In the genomic region with DNA sequence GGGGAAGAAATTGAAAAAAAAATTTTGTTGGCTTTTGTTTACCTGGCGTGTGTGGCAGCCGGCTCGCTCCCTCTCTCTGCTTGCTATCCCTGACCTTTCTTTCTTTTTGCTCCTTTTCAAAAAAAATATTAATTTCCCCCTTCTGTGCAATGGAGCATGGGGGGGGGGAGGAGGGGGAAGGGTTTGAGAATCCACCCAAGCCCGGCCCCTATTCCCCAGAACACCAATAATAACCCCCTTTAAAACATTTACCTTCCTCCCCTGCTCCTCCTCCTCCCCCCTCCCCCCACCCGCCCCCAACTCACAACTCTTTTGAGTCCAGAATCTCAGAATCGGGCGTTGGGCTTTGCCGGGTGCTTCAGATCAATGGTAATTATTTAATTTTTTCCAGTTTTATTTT, we compare ENCODE assay signal across 9 cellular contexts. TPM values are rescaled to one million over a fixed set of nuclear protein-coding genes. Genes with fewer than 3 reads are reported as not detected.
DNase-seq lines count a peak whose midpoint lies in the region; ATAC-seq and TF ChIP-seq lines count a peak whose summit lies in the region.
"Had no signal": no experiment of that assay in that cellular context is flagged by ENCODE, and none has a peak within 500 bp of the region (broad histone marks: within the 10 kb centered on the region; RNA-seq: fewer than 3 reads in every experiment).

No MANE protein-coding gene starts in this region.

- peaks cover 79% of the 10 kb centered on the region for H4K20me1 ChIP-seq in BLaER1

- H3K9me3 ChIP-seq in BLaER1 = no peaks in the 10 kb centered on the region
- no peaks in the 10 kb centered on the region for H3K9me3 ChIP-seq in naive thymus-derived CD4-positive, alpha-beta T cell (ENCODE audit: control insufficient read depth in 2 of 3, low read length in 3 of 3)

- peaks cover 37% of the 10 kb centered on the region for H3K36me3 ChIP-seq in BLaER1
- H3K36me3 ChIP-seq in brain microvascular endothelial cell (replicated peaks) = no peaks in the 10 kb centered on the region
- no peaks in the 10 kb centered on the region for H3K36me3 ChIP-seq in naive thymus-derived CD4-positive, alpha-beta T cell (ENCODE audit: control insufficient read depth in 2 of 3, insufficient read depth in 3 of 3, low read length in 3 of 3)

- peaks cover 38% of the 10 kb centered on the region for H3K27me3 ChIP-seq in BLaER1
- H3K27me3 ChIP-seq in brain microvascular endothelial cell (replicated peaks) = no peaks in the 10 kb centered on the region
- H3K27me3 ChIP-seq in naive thymus-derived CD4-positive, alpha-beta T cell (ENCODE audit: control insufficient read depth in 2 of 2, insufficient read depth in 2 of 2, low read length in 2 of 2) = peaks cover 3 to 5% of the 10 kb centered on the region in 2 donors

- H3K9ac ChIP-seq in BLaER1 = peak overlapping the region; percentile 83; the same call in 1 of the 2 replicates

- no peak for ATAC-seq in naive thymus-derived CD4-positive, alpha-beta T cell
- ATAC-seq in GM18907 (IDR thresholded peaks at IDR 0.05; ENCODE audit: unreplicated experiment) = no peak

- H3K4me3 ChIP-seq in BLaER1 = peak overlapping the region; percentile 66
- H3K4me3 ChIP-seq in LNCaP clone FGC (ENCODE audit: low read depth, low read length) = peak overlapping the region; percentile 60
- H3K4me3 ChIP-seq in brain microvascular endothelial cell (ENCODE audit: low read depth, low read length) = peak overlapping the region; percentile 55
- no peak overlapping the region for H3K4me3 ChIP-seq in naive thymus-derived CD4-positive, alpha-beta T cell (ENCODE audit: low read length)

- DNase-seq in LNCaP clone FGC (ENCODE audit: low read depth) (no peak), brain microvascular endothelial cell (no peak), NOMO-1 treated with DMSO at 0.1 percent for 48 hours (lab: John Stamatoyannopoulos, UW; ENCODE audit: unreplicated experiment) (no peak), HuH-7 (ENCODE audit: low spot score) (no peak), GDM1 (lab: John Stamatoyannopoulos, UW) (no peak)
- DNase-seq in naive thymus-derived CD4-positive, alpha-beta T cell = no peak
- DNase-seq: NCI-H1048 had no signal

- peaks cover 0 to 22% (median 20%) of the 10 kb centered on the region in 5 donors for H3K36me3 Mint-ChIP-seq in naive thymus-derived CD4-positive, alpha-beta T cell

- POLR2A ChIA-PET in naive thymus-derived CD4-positive, alpha-beta T cell (lab: Charles Lee) = no interaction called here

- H3K27ac ChIP-seq in BLaER1 (peak overlapping the region; percentile 89; the same call in 1 of the 2 replicates), brain microvascular endothelial cell (no peak overlapping the region)
- no peak overlapping the region for H3K27ac ChIP-seq in naive thymus-derived CD4-positive, alpha-beta T cell (ENCODE audit: low read depth, low read length)

- H3K4me2 ChIP-seq in BLaER1 = peak overlapping the region; percentile 98

- H3K9me3 Mint-ChIP-seq in naive thymus-derived CD4-positive, alpha-beta T cell = peaks cover 0 to 1% (median 0%) of the 10 kb centered on the region in 11 donors

- H3K4me1 Mint-ChIP-seq in naive thymus-derived CD4-positive, alpha-beta T cell = peaks cover 6 to 35% (median 22%) of the 10 kb centered on the region in 7 donors

- intact Hi-C loops in naive thymus-derived CD4-positive, alpha-beta T cell (cut with micrococcal nuclease) = no loop called here

- peaks cover 86% of the 10 kb centered on the region for H3K4me1 ChIP-seq in BLaER1
- H3K4me1 ChIP-seq in naive thymus-derived CD4-positive, alpha-beta T cell (ENCODE audit: control insufficient read depth in 2 of 2, insufficient read depth in 2 of 2, low read length in 2 of 2) = peaks cover 4 to 11% of the 10 kb centered on the region in 2 donors

- in situ Hi-C loops in brain microvascular endothelial cell (cut with HindIII; ENCODE audit: low pct_ligation_motif_present, low sequenced_read_pairs) = no loop called here

- H3K4me3 Mint-ChIP-seq in naive thymus-derived CD4-positive, alpha-beta T cell = peak overlapping the region; percentile 38 to 87 (median 68)

- TF ChIP-seq CTCF in LNCaP clone FGC (IDR thresholded peaks at IDR 0.05; ENCODE audit: control insufficient read depth, extremely low read depth, insufficient read depth) = no peak
- TF ChIP-seq CTCF in brain microvascular endothelial cell (IDR thresholded peaks at IDR 0.05; ENCODE audit: low read depth, low read length, missing control alignments) = no peak

- CTCF ChIA-PET in naive thymus-derived CD4-positive, alpha-beta T cell (lab: Charles Lee) = interaction anchor here (1.2 kb wide), 1 partner anchor 37 kb away, joined by 3 read pairs; no protein-coding TSS in a partner anchor

- no peak overlapping the region for H3K27ac Mint-ChIP-seq in naive thymus-derived CD4-positive, alpha-beta T cell

- H3K27me3 Mint-ChIP-seq in naive thymus-derived CD4-positive, alpha-beta T cell = peaks cover 27 to 63% (median 41%) of the 10 kb centered on the region in 5 donors

RNA-seq across cellular contexts. Expression of gene NFIX, which starts 28.4 kb away (rescaled TPM):
- 1 to 10 TPM; 2.4 to 7.7 (median 6.3) TPM for total RNA-seq in naive thymus-derived CD4-positive, alpha-beta T cell
- under 1 TPM; 0.41 to 0.77 TPM for polyA plus RNA-seq in naive thymus-derived CD4-positive, alpha-beta T cell

RNA-seq across cellular contexts. Expression of gene DAND5, which starts 54.3 kb away (rescaled TPM):
- not detected for total RNA-seq in naive thymus-derived CD4-positive, alpha-beta T cell
- not detected for polyA plus RNA-seq in naive thymus-derived CD4-positive, alpha-beta T cell
